In genomic region chr6:139230421-139230840, GRCh38 we compare ENCODE assay signal across 7 cellular contexts.
A peak's percentile ranks its signal among the peaks of the same experiment; 100 is the strongest.
DNase-seq lines count a peak whose midpoint lies in the region; ATAC-seq, FAIRE-seq and TF ChIP-seq lines count a peak whose summit lies in the region.

No MANE protein-coding gene starts in this region.

- TF ChIP-seq CTCF in osteoblast (IDR thresholded peaks at IDR 0.05; ENCODE audit: extremely low read depth, low read depth, low read length) = peak; percentile 38

- H3K36me3 ChIP-seq in osteoblast (ENCODE audit: insufficient read depth, low read length) = no peaks in the 10 kb centered on the region

- no peaks in the 10 kb centered on the region for H3K4me1 ChIP-seq in osteoblast (ENCODE audit: insufficient read depth, low read length)

- FAIRE-seq in GM12891 (lab: Jason Lieb, UNC) = peak; percentile 83

- ATAC-seq in GM19035 (IDR thresholded peaks at IDR 0.05; ENCODE audit: unreplicated experiment) = no peak

- no peak overlapping the region for H3K27ac ChIP-seq in osteoblast (ENCODE audit: low read depth, low read length)

- H3K9me3 ChIP-seq in osteoblast (ENCODE audit: low read depth, low read length) = no peaks in the 10 kb centered on the region

- no peaks in the 10 kb centered on the region for H3K79me2 ChIP-seq in osteoblast (ENCODE audit: insufficient read depth, low read length)

- peak overlapping the region; percentile 15 for H3K4me2 ChIP-seq in osteoblast (ENCODE audit: insufficient read depth, low read length)

- H3K27me3 ChIP-seq in osteoblast (ENCODE audit: insufficient read depth, low read length) = no peaks in the 10 kb centered on the region

- no peak overlapping the region for H3K4me3 ChIP-seq in osteoblast (ENCODE audit: insufficient read depth, low read length)

- H4K20me1 ChIP-seq in osteoblast (ENCODE audit: insufficient read depth, low read length) = no peaks in the 10 kb centered on the region

- peak overlapping the region; percentile 17 for H2AFZ ChIP-seq in osteoblast (ENCODE audit: low read length)

- TF ChIP-seq POLR2A in GM12891 (IDR thresholded peaks at IDR 0.05; ENCODE audit: low read depth, low read length) = no peak

- no peak for DNase-seq in GM12891 (ENCODE audit: insufficient read length, low spot score)
- peak; percentile 78 for DNase-seq in NCI-H1436 treated with DMSO at 0.1 percent for 48 hours (lab: John Stamatoyannopoulos, UW)
- DNase-seq in astrocyte of the hippocampus (ENCODE audit: low read depth, low spot score) = peak; percentile 24
- DNase-seq in osteoblast (ENCODE audit: insufficient read length, low spot score, missing footprints) = peak; percentile 56
- no peak for DNase-seq in D341Med (ENCODE audit: low spot score)
- DNase-seq in activated CD4-positive, alpha-beta T cell treated with anti-CD3 and anti-CD28 coated beads for 1 hour = no peak

TF ChIP-seq in GM12891, 5 proteins besides CTCF, POLR2A, EP300 and RAD21:
- TF ChIP-seq SPI1 (IDR thresholded peaks at IDR 0.05; ENCODE audit: low read depth, low read length) (no peak), POU2F2 (IDR thresholded peaks at IDR 0.05; ENCODE audit: low read depth, low read length) (no peak), POLR2AphosphoS5 (IDR thresholded peaks at IDR 0.05; ENCODE audit: low read depth, low read length) (no peak), TAF1 (IDR thresholded peaks at IDR 0.05; ENCODE audit: low read depth, low read length) (no peak), PAX5 (IDR thresholded peaks at IDR 0.05; ENCODE audit: insufficient read depth, low read length, severe bottlenecking) (no peak)
TF ChIP-seq in GM12891: peak in this region for 0.

Comparison
In these comparisons a context has a peak if more than half of its experiments do, and no peak if none do; other contexts are left out.
1. DNase-seq: peak in NCI-H1436 treated with DMSO at 0.1 percent for 48 hours (single experiment), astrocyte of the hippocampus (single experiment) and osteoblast (single experiment); none in GM12891 (single experiment), D341Med (single experiment) and activated CD4-positive, alpha-beta T cell treated with anti-CD3 and anti-CD28 coated beads for 1 hour (single experiment).